In genomic region chr1:162732566-162733335, GRCh38 we compare ENCODE assay signal across 12 cellular contexts. TPM values are rescaled to one million over a fixed set of nuclear protein-coding genes. Genes with fewer than 3 reads are reported as not detected.
DNase-seq lines count a peak whose midpoint lies in the region; ATAC-seq and TF ChIP-seq lines count a peak whose summit lies in the region.
"Had no signal": no experiment of that assay in that cellular context is flagged by ENCODE, and none has a peak within 500 bp of the region (broad histone marks: within the 10 kb centered on the region; RNA-seq: fewer than 3 reads in every experiment).

No MANE protein-coding gene starts in this region.

- no peaks in the 10 kb centered on the region for H3K36me3 Mint-ChIP-seq in endodermal cell (ENCODE audit: low read depth)
- H3K36me3 Mint-ChIP-seq in activated CD4-positive, alpha-beta T cell treated with anti-CD3 and anti-CD28 coated beads for 36 hours (ENCODE audit: low read depth): no peaks in the 10 kb centered on the region
- H3K36me3 Mint-ChIP-seq: stimulated activated memory B cell treated with anti-CD40 and anti-IgM and Interleukin-4, amounts not matched to agents 10 μg/mL and 1 μg/mL and 100 μg/mL, for 72 hours had no signal

- H3K36me3 ChIP-seq in endodermal cell (ENCODE audit: control insufficient read depth, insufficient read depth, low read length) (no peaks in the 10 kb centered on the region), lower lobe of right lung (no peaks in the 10 kb centered on the region), subcutaneous abdominal adipose tissue (ENCODE audit: control insufficient read depth in 5 of 5, insufficient read depth in 5 of 5, low read length in 5 of 5) (peaks cover 0 to 6% (median 0%) of the 10 kb centered on the region in 5 donors)

- peaks cover 7% of the 10 kb centered on the region for H3K4me1 ChIP-seq in endodermal cell (ENCODE audit: control insufficient read depth, insufficient read depth, low read length)
- H3K4me1 ChIP-seq in lower lobe of right lung: peaks cover 13% of the 10 kb centered on the region
- H3K4me1 ChIP-seq in subcutaneous abdominal adipose tissue (ENCODE audit: control insufficient read depth in 5 of 5, insufficient read depth in 5 of 5, low read length in 5 of 5): peaks cover 0 to 35% (median 20%) of the 10 kb centered on the region in 5 donors
- H3K4me1 ChIP-seq: Caco-2 had no signal

- peaks cover 1% of the 10 kb centered on the region for H3K9me3 Mint-ChIP-seq in endodermal cell
- no peaks in the 10 kb centered on the region for H3K9me3 Mint-ChIP-seq in activated CD4-positive, alpha-beta T cell treated with anti-CD3 and anti-CD28 coated beads for 36 hours (ENCODE audit: low read depth)
- H3K9me3 Mint-ChIP-seq: stimulated activated memory B cell treated with anti-CD40 and anti-IgM and Interleukin-4, amounts not matched to agents 10 μg/mL and 1 μg/mL and 100 μg/mL, for 72 hours had no signal

- no peak overlapping the region for H3K27ac Mint-ChIP-seq in endodermal cell
- H3K27ac Mint-ChIP-seq in activated CD4-positive, alpha-beta T cell treated with anti-CD3 and anti-CD28 coated beads for 36 hours: no peak overlapping the region
- H3K27ac Mint-ChIP-seq: stimulated activated memory B cell treated with anti-CD40 and anti-IgM and Interleukin-4, amounts not matched to agents 10 μg/mL and 1 μg/mL and 100 μg/mL, for 72 hours had no signal

- no peaks in the 10 kb centered on the region for H3K27me3 ChIP-seq in endodermal cell (ENCODE audit: control insufficient read depth, insufficient read depth, low read length, poor library complexity, severe bottlenecking)
- H3K27me3 ChIP-seq in lower lobe of right lung (ENCODE audit: low read depth): no peaks in the 10 kb centered on the region
- H3K27me3 ChIP-seq in subcutaneous abdominal adipose tissue (ENCODE audit: control insufficient read depth in 5 of 5, insufficient read depth in 4 of 5, low read length in 5 of 5): no peaks in the 10 kb centered on the region

- peak; percentile 96 for DNase-seq in NCI-H446 treated with DMSO at 0.1 percent for 48 hours (lab: John Stamatoyannopoulos, UW)
- peak; percentile 49 for DNase-seq in endodermal cell
- DNase-seq in lower lobe of right lung: no peak
- no peak for DNase-seq in HUDEP-2 (lab: John Stamatoyannopoulos, UW; ENCODE audit: unreplicated experiment in 76 of 76)
- DNase-seq in activated CD4-positive, alpha-beta T cell treated with anti-CD3 and anti-CD28 coated beads for 36 hours: no peak
- DNase-seq in UCSD-AML1 (lab: John Stamatoyannopoulos, UW; ENCODE audit: unreplicated experiment): no peak
- no peak for DNase-seq in NCI-H2171 (lab: John Stamatoyannopoulos, UW)
- DNase-seq: NCI-H1105, T1000 had no signal

- peaks cover 5% of the 10 kb centered on the region for H3K4me1 Mint-ChIP-seq in endodermal cell
- no peaks in the 10 kb centered on the region for H3K4me1 Mint-ChIP-seq in activated CD4-positive, alpha-beta T cell treated with anti-CD3 and anti-CD28 coated beads for 36 hours

- H3K27me3 Mint-ChIP-seq in endodermal cell (ENCODE audit: insufficient read depth): no peaks in the 10 kb centered on the region
- peaks cover 2% of the 10 kb centered on the region for H3K27me3 Mint-ChIP-seq in activated CD4-positive, alpha-beta T cell treated with anti-CD3 and anti-CD28 coated beads for 36 hours

- H3K4me3 ChIP-seq in endodermal cell (ENCODE audit: low read length): no peak overlapping the region
- no peak overlapping the region for H3K4me3 ChIP-seq in lower lobe of right lung
- no peak overlapping the region for H3K4me3 ChIP-seq in subcutaneous abdominal adipose tissue (ENCODE audit: low read depth in 1 of 5, low read length in 5 of 5)

- H3K9ac ChIP-seq in endodermal cell (ENCODE audit: extremely low read depth, low read length, poor library complexity, severe bottlenecking) (no peak overlapping the region), subcutaneous abdominal adipose tissue (ENCODE audit: low read length in 5 of 5) (peak overlapping the region in 3 of 5 donors; percentile 4 to 17 (median 13))

- intact Hi-C loops in lower lobe of right lung (cut with DNase I): no loop called here
- intact Hi-C loops in activated CD4-positive, alpha-beta T cell treated with anti-CD3 and anti-CD28 coated beads for 36 hours (cut with DNase I, micrococcal nuclease): no loop called here

- POLR2A ChIA-PET in activated CD4-positive, alpha-beta T cell treated with anti-CD3 and anti-CD28 coated beads for 36 hours (lab: Charles Lee): no interaction called here

- H3K27ac ChIP-seq in endodermal cell (ENCODE audit: low read depth, low read length): no peak overlapping the region
- H3K27ac ChIP-seq in lower lobe of right lung: peak overlapping the region; percentile 11
- H3K27ac ChIP-seq in subcutaneous abdominal adipose tissue (ENCODE audit: low read depth, low read length): peak overlapping the region; percentile 84

- no peak for TF ChIP-seq CTCF in endodermal cell (conservative IDR thresholded peaks at IDR 0.05)
- no peak for TF ChIP-seq CTCF in lower lobe of right lung (IDR thresholded peaks at IDR 0.05)

- ATAC-seq in lower lobe of right lung: peak; percentile 54 to 69
- no peak for ATAC-seq in activated CD4-positive, alpha-beta T cell treated with anti-CD3 and anti-CD28 coated beads for 36 hours
- ATAC-seq: stimulated activated memory B cell treated with anti-CD40 and anti-IgM and Interleukin-4, amounts not matched to agents 10 μg/mL and 1 μg/mL and 100 μg/mL, for 72 hours had no signal

- CTCF ChIA-PET in activated CD4-positive, alpha-beta T cell treated with anti-CD3 and anti-CD28 coated beads for 36 hours (lab: Charles Lee): no interaction called here

- no peak overlapping the region for H3K4me3 Mint-ChIP-seq in endodermal cell
- no peak overlapping the region for H3K4me3 Mint-ChIP-seq in activated CD4-positive, alpha-beta T cell treated with anti-CD3 and anti-CD28 coated beads for 36 hours
- H3K4me3 Mint-ChIP-seq: stimulated activated memory B cell treated with anti-CD40 and anti-IgM and Interleukin-4, amounts not matched to agents 10 μg/mL and 1 μg/mL and 100 μg/mL, for 72 hours had no signal

- H3K9me3 ChIP-seq in endodermal cell (ENCODE audit: control insufficient read depth, low read length) (no peaks in the 10 kb centered on the region), lower lobe of right lung (no peaks in the 10 kb centered on the region), subcutaneous abdominal adipose tissue (ENCODE audit: control insufficient read depth in 5 of 5, low read length in 5 of 5) (no peaks in the 10 kb centered on the region)
- H3K9me3 ChIP-seq: Caco-2 had no signal

- 92 to 93% methylated on average over 8 of the region's 8 CpGs for WGBS in endodermal cell (ENCODE audit: insufficient coverage in 1 of 2, insufficient read length in 1 of 2), 2 experiments

RNA-seq across cellular contexts. Expression of gene HSD17B7, which starts 57.8 kb away (rescaled TPM):
- total RNA-seq in endodermal cell (10 to 100 TPM; 30.0 to 33.2 TPM), lower lobe of right lung (25.0 TPM)
- polyA plus RNA-seq in endodermal cell (2013, experiment 1 of 2): 37.6 TPM
- polyA plus RNA-seq in endodermal cell (2013, experiment 2 of 2): 36.3 TPM
- total RNA-seq in activated CD4-positive, alpha-beta T cell treated with anti-CD3 and anti-CD28 coated beads for 36 hours: 10 to 100 TPM; 25.7 to 29.5 TPM

Comparison
In these comparisons a context has a peak if more than half of its experiments do, and no peak if none do; other contexts are left out.
1. DNase-seq: peak in NCI-H446 treated with DMSO at 0.1 percent for 48 hours (single experiment) and endodermal cell (single experiment); none in lower lobe of right lung (single experiment), HUDEP-2 (0 of 76), activated CD4-positive, alpha-beta T cell treated with anti-CD3 and anti-CD28 coated beads for 36 hours (single experiment), UCSD-AML1 (single experiment) and NCI-H2171 (single experiment).